Comparison of ENCODE assay signal across 10 cellular contexts in the genomic region with DNA sequence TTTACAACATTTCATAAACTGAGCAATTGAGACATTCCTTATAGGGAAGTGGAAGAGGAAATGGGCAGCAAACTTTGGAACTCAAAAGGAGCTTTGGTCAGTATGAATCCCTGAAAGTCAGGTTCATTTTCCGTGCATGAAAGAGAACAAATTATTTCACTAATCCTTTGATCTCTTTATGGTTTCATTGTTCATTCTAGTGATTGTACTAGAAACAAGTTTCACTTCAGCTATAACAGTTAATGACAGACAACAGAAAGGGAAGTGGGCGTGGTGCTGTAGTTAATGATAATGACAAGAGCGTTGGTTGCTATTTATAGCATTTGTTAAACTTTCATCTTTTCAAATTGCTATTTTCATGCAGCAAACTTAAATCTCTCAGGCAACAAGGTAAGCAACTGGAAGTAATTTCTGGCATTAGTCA.
DNase-seq lines count a peak whose midpoint lies in the region; ATAC-seq and TF ChIP-seq lines count a peak whose summit lies in the region.
"Had no signal": no experiment of that assay in that cellular context is flagged by ENCODE, and none has a peak within 500 bp of the region (broad histone marks: within the 10 kb centered on the region; RNA-seq: fewer than 3 reads in every experiment).

No MANE protein-coding gene starts in this region.

- H3K79me2 ChIP-seq in KMS-11 (ENCODE audit: insufficient read depth, low read depth), result no peaks in the 10 kb centered on the region

- H2AFZ ChIP-seq in KMS-11 (ENCODE audit: low read depth), result no peak overlapping the region

- peak overlapping the region; percentile 27; the same call in 1 of the 2 replicates for H3K4me2 ChIP-seq in KMS-11

- no peaks in the 10 kb centered on the region for H4K20me1 ChIP-seq in KMS-11 (ENCODE audit: insufficient read depth)

- ATAC-seq in GM18870 (IDR thresholded peaks at IDR 0.05; ENCODE audit: unreplicated experiment) (peak; percentile 87), HG02588 (IDR thresholded peaks at IDR 0.05; ENCODE audit: unreplicated experiment) (peak; percentile 88), SK-N-SH treated with all-trans-retinoic acid at 6 μM for 48 hours (no peak)

- H3K27me3 ChIP-seq in KMS-11 (ENCODE audit: insufficient read depth, low read depth), result no peaks in the 10 kb centered on the region
- H3K27me3 ChIP-seq: neutrophil had no signal

- H3K36me3 ChIP-seq in KMS-11 (ENCODE audit: insufficient read depth), result no peaks in the 10 kb centered on the region
- H3K36me3 ChIP-seq: neutrophil had no signal

- TF ChIP-seq CTCF in KMS-11 (conservative IDR thresholded peaks at IDR 0.05; ENCODE audit: low read depth, low read length), result no peak
- TF ChIP-seq CTCF in GM10266 (IDR thresholded peaks at IDR 0.05; ENCODE audit: control insufficient read depth, insufficient read depth, low read depth, missing control alignments), result no peak

- DNase-seq in kidney tubule cell (ENCODE audit: low spot score), result peak; percentile 75
- no peak for DNase-seq in KG1 (lab: John Stamatoyannopoulos, UW)
- no peak for DNase-seq in GM10266 (ENCODE audit: extremely low spot score)
- DNase-seq in stimulated activated CD4-positive, alpha-beta T cell treated with anti-CD3 and anti-CD28 coated beads, Interleukin-12 subunit alpha, Interleukin-12 subunit beta, amount 100 ng/mL, for 4 hours, result no peak
- DNase-seq: activated CD8-positive, alpha-beta memory T cell treated with anti-CD3 and anti-CD28 coated beads, Interleukin-2, amount 50 U/mL, for 48 hours had no signal

- H3K27ac ChIP-seq in KMS-11, result no peak overlapping the region
- H3K27ac ChIP-seq: neutrophil had no signal

- peaks cover 17% of the 10 kb centered on the region for H3K4me1 ChIP-seq in KMS-11 (ENCODE audit: low read depth, poor library complexity, severe bottlenecking)

- no peak overlapping the region for H3K9ac ChIP-seq in KMS-11

- peak overlapping the region; percentile 42 for H3K4me3 ChIP-seq in KMS-11 (IDR thresholded peaks at IDR 0.05; ENCODE audit: insufficient read depth, low read depth, low read length)

TF ChIP-seq in SK-N-SH treated with all-trans-retinoic acid at 6 μM for 48 hours, 23 proteins besides CTCF, POLR2A, EP300 and RAD21:
- TF ChIP-seq OSR1 (CRISPR knock-in tag; IDR thresholded peaks at IDR 0.05) (no peak), BACH2 (CRISPR knock-in tag; IDR thresholded peaks at IDR 0.05; ENCODE audit: borderline replicate concordance) (no peak), ARNTL (CRISPR knock-in tag; IDR thresholded peaks at IDR 0.05; ENCODE audit: borderline replicate concordance, low read depth) (no peak), ZFP30 (CRISPR knock-in tag; IDR thresholded peaks at IDR 0.05) (no peak), GLIS3 (CRISPR knock-in tag; IDR thresholded peaks at IDR 0.05) (no peak), ZNF8 (CRISPR knock-in tag; IDR thresholded peaks at IDR 0.05) (no peak), SNAI2 (CRISPR knock-in tag; IDR thresholded peaks at IDR 0.05) (no peak), TCF4 (CRISPR knock-in tag; IDR thresholded peaks at IDR 0.05; ENCODE audit: borderline replicate concordance) (no peak), ISL1 (CRISPR knock-in tag; IDR thresholded peaks at IDR 0.05) (no peak), ZC3H10 (CRISPR knock-in tag; IDR thresholded peaks at IDR 0.05) (no peak), PPARA (CRISPR knock-in tag; IDR thresholded peaks at IDR 0.05; ENCODE audit: borderline replicate concordance) (no peak), PATZ1 (CRISPR knock-in tag; IDR thresholded peaks at IDR 0.05; ENCODE audit: borderline replicate concordance) (no peak), ZFP3 (CRISPR knock-in tag; IDR thresholded peaks at IDR 0.05) (no peak), ZNF70 (CRISPR knock-in tag; IDR thresholded peaks at IDR 0.05) (no peak), ESRRG (CRISPR knock-in tag; IDR thresholded peaks at IDR 0.05) (no peak)
- TF ChIP-seq, protein P1, sequence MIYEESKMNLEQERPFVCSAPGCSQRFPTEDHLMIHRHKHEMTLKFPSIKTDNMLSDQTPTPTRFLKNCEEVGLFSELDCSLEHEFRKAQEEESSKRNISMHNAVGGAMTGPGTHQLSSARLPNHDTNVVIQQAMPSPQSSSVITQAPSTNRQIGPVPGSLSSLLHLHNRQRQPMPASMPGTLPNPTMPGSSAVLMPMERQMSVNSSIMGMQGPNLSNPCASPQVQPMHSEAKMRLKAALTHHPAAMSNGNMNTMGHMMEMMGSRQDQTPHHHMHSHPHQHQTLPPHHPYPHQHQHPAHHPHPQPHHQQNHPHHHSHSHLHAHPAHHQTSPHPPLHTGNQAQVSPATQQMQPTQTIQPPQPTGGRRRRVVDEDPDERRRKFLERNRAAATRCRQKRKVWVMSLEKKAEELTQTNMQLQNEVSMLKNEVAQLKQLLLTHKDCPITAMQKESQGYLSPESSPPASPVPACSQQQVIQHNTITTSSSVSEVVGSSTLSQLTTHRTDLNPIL (CRISPR knock-in tag; IDR thresholded peaks at IDR 0.05; ENCODE audit: low read depth), result no peak
